In genomic region chr11:86848132-86848531, GRCh38 we compare ENCODE assay signal across 20 cellular contexts.
"Had no signal": no experiment of that assay in that cellular context is flagged by ENCODE, and none has a peak within 500 bp of the region (broad histone marks: within the 10 kb centered on the region; RNA-seq: fewer than 3 reads in every experiment).

No MANE protein-coding gene starts in this region.

- H3K9me3 ChIP-seq: SJSA1 had no signal

- H3K4me3 ChIP-seq: SJSA1, SK-N-MC had no signal

- H3K4me1 ChIP-seq: SJSA1 had no signal

- H3K36me3 ChIP-seq: SJSA1 had no signal

- H3K27me3 ChIP-seq: SJSA1 had no signal

- DNase-seq: IMR-90, Karpas-422, KG1, MM.1S, NCI-H1092 treated with DMSO at 0.1 percent for 48 hours, NCI-H1436 treated with DMSO at 0.1 percent for 48 hours, NCI-H1694, NCI-H1930, NCI-H2081, NCI-H2107, NCI-H446, NCI-H510A, NCI-H524 treated with DMSO at 0.1 percent for 48 hours, NCI-H69, NCI-H774, Right ventricle myocardium superior, RPMI8226, SIG-M5 had no signal

- H3K27ac ChIP-seq: SJSA1, SK-N-MC had no signal
